Comparison of ENCODE assay signal across 30 cellular contexts in genomic region chr1:181604482-181604881, GRCh38.
DNase-seq lines count a peak whose midpoint lies in the region; ATAC-seq and TF ChIP-seq lines count a peak whose summit lies in the region.
"Had no signal": no experiment of that assay in that cellular context is flagged by ENCODE, and none has a peak within 500 bp of the region (broad histone marks: within the 10 kb centered on the region; RNA-seq: fewer than 3 reads in every experiment).

No MANE protein-coding gene starts in this region.

- no peaks in the 10 kb centered on the region for H3K4me1 ChIP-seq in colonic mucosa
- H3K4me1 ChIP-seq: BLaER1, left ventricle myocardium inferior, tibial nerve had no signal

- H3K9ac ChIP-seq in colonic mucosa (ENCODE audit: low read depth in 2 of 2, low read length in 2 of 2) = no peak overlapping the region
- H3K9ac ChIP-seq: BLaER1 had no signal

- H3K27me3 ChIP-seq in colonic mucosa = no peaks in the 10 kb centered on the region
- H3K27me3 ChIP-seq: BLaER1, tibial nerve had no signal

- no peak overlapping the region for H3K4me3 ChIP-seq in colonic mucosa
- H3K4me3 ChIP-seq: BLaER1, coronary artery, left ventricle myocardium inferior, tibial nerve had no signal

- intact Hi-C loops in colonic mucosa (cut with DNase I) = no loop called here

- H3K4me1 Mint-ChIP-seq in osteocyte (ENCODE audit: unreplicated experiment) = no peaks in the 10 kb centered on the region
- H3K4me1 Mint-ChIP-seq: activated naive CD8-positive, alpha-beta T cell treated with anti-CD3 and anti-CD28 coated beads, Interleukin-2, amount 10 ng/mL, durations not matched to agents 7 days and 5 days; immature natural killer cell; T-cell had no signal

- TF ChIP-seq CTCF in osteocyte (IDR thresholded peaks at IDR 0.05) (no peak), colonic mucosa (IDR thresholded peaks at IDR 0.05) (no peak)

- H3K4me3 Mint-ChIP-seq in osteocyte (ENCODE audit: unreplicated experiment) = no peak overlapping the region
- H3K4me3 Mint-ChIP-seq: activated naive CD8-positive, alpha-beta T cell treated with anti-CD3 and anti-CD28 coated beads, Interleukin-2, amount 10 ng/mL, durations not matched to agents 7 days and 5 days; activated T-cell treated with anti-CD3 and anti-CD28 coated beads, Interleukin-2, amount 50 U/mL, for 24 hours; immature natural killer cell; T-cell had no signal

- H3K9me3 Mint-ChIP-seq in osteocyte (ENCODE audit: unreplicated experiment) = no peaks in the 10 kb centered on the region
- H3K9me3 Mint-ChIP-seq: activated naive CD8-positive, alpha-beta T cell treated with anti-CD3 and anti-CD28 coated beads, Interleukin-2, amount 10 ng/mL, durations not matched to agents 7 days and 5 days; activated T-cell treated with anti-CD3 and anti-CD28 coated beads, Interleukin-2, amount 50 U/mL, for 24 hours; T-cell had no signal

- H3K27me3 Mint-ChIP-seq in osteocyte (ENCODE audit: unreplicated experiment) = no peaks in the 10 kb centered on the region

- no peaks in the 10 kb centered on the region for H3K36me3 ChIP-seq in colonic mucosa
- H3K36me3 ChIP-seq: BLaER1, left ventricle myocardium inferior, tibial nerve had no signal

- DNase-seq in NCI-H1092 treated with DMSO at 0.1 percent for 48 hours (lab: John Stamatoyannopoulos, UW) = peak; percentile 72
- DNase-seq in NCI-H2029 treated with DMSO at 0.1 percent for 48 hours (lab: John Stamatoyannopoulos, UW) = peak; percentile 14
- peak; percentile 7 for DNase-seq in cerebellum (ENCODE audit: low spot score)
- peak; percentile 44 for DNase-seq in osteocyte (ENCODE audit: extremely low spot score, unreplicated experiment)
- no peak for DNase-seq in AG20443 (ENCODE audit: low spot score)
- no peak for DNase-seq in colonic mucosa
- DNase-seq: activated CD4-positive, alpha-beta T cell treated with anti-CD3 and anti-CD28 coated beads, Interleukin-2, amount 50 U/mL, for 1 hour; activated CD4-positive, CD25-positive, alpha-beta regulatory T cell; activated effector memory CD4-positive, alpha-beta T cell treated with anti-CD3 and anti-CD28 coated beads, Interleukin-2, amount 50 U/mL, for 16 hours; activated naive CD8-positive, alpha-beta T cell treated with anti-CD3 and anti-CD28 coated beads, Interleukin-2, amount 10 ng/mL, durations not matched to agents 7 days and 5 days; activated T-cell treated with anti-CD3 and anti-CD28 coated beads, Interleukin-2, amount 50 U/mL, for 24 hours; aorta; DMS53; effector memory CD4-positive, alpha-beta T cell; GDM1; HCEC 1CT; immature natural killer cell; Karpas-422; left ventricle myocardium inferior; NCI-H1930; NCI-H446; stimulated activated CD4-positive, alpha-beta T cell treated with anti-CD3 and anti-CD28 coated beads, Interleukin-12 subunit alpha, Interleukin-12 subunit beta, amount 100 ng/mL, for 4 hours; stimulated activated CD4-positive, alpha-beta T cell treated with anti-CD3 and anti-CD28 coated beads, Interleukin-2, amount 100 ng/mL, for 48 hours; T-cell had no signal

- no peaks in the 10 kb centered on the region for H3K9me3 ChIP-seq in colonic mucosa
- H3K9me3 ChIP-seq: BLaER1, left ventricle myocardium inferior had no signal

- no peak overlapping the region for H3K27ac ChIP-seq in colonic mucosa
- H3K27ac ChIP-seq: BLaER1, coronary artery, epithelial cell of prostate, left ventricle myocardium inferior, tibial nerve had no signal

- no peak overlapping the region for H3K27ac Mint-ChIP-seq in osteocyte (ENCODE audit: unreplicated experiment)
- H3K27ac Mint-ChIP-seq: activated naive CD8-positive, alpha-beta T cell treated with anti-CD3 and anti-CD28 coated beads, Interleukin-2, amount 10 ng/mL, durations not matched to agents 7 days and 5 days; activated T-cell treated with anti-CD3 and anti-CD28 coated beads, Interleukin-2, amount 50 U/mL, for 24 hours; immature natural killer cell; T-cell had no signal

- H3K36me3 Mint-ChIP-seq in osteocyte (ENCODE audit: unreplicated experiment) = no peaks in the 10 kb centered on the region
- H3K36me3 Mint-ChIP-seq: activated naive CD8-positive, alpha-beta T cell treated with anti-CD3 and anti-CD28 coated beads, Interleukin-2, amount 10 ng/mL, durations not matched to agents 7 days and 5 days; immature natural killer cell; T-cell had no signal

- ATAC-seq in HG03175 (IDR thresholded peaks at IDR 0.05; ENCODE audit: unreplicated experiment) = no peak
- ATAC-seq: sciatic nerve, T-cell had no signal

Comparison
In these comparisons a context has a peak if more than half of its experiments do, and no peak if none do; other contexts are left out.
1. DNase-seq: peak in NCI-H1092 treated with DMSO at 0.1 percent for 48 hours (single experiment), NCI-H2029 treated with DMSO at 0.1 percent for 48 hours (single experiment), cerebellum (single experiment) and osteocyte (single experiment); none in AG20443 (single experiment) and colonic mucosa (single experiment).